ENCODE assay signal across 8 cellular contexts in genomic region chr15:58628206-58629057, GRCh38.
DNase-seq lines count a peak whose midpoint lies in the region; ATAC-seq and TF ChIP-seq lines count a peak whose summit lies in the region.

No MANE protein-coding gene starts in this region.

- H3F3A ChIP-seq in GM23338 (replicated peaks; ENCODE audit: low read depth): no peaks in the 10 kb centered on the region

- CTCF ChIA-PET in WTC11 (lab: Charles Lee): interaction anchor here (0.8 kb wide), 1 partner anchor 224 kb away, joined by 3 read pairs; no protein-coding TSS in a partner anchor

- H3K4me3 ChIP-seq in GM23338 (no peak overlapping the region), left ventricle myocardium inferior (peak overlapping the region; percentile 56)

- H3K4me1 ChIP-seq in GM23338 (ENCODE audit: insufficient read depth): no peaks in the 10 kb centered on the region
- peaks cover 34% of the 10 kb centered on the region for H3K4me1 ChIP-seq in left ventricle myocardium inferior

- no peak overlapping the region for H2AFZ ChIP-seq in GM23338

- H3K4me3 Mint-ChIP-seq in GM23338 (no peak overlapping the region), WTC11 (no peak overlapping the region)
- H3K4me3 Mint-ChIP-seq in stimulated activated naive CD8-positive, alpha-beta T cell treated with anti-CD3 and anti-CD28 coated beads, Interleukin-15, Interleukin-2, amounts not matched to agents 100 ng/mL and 50 ng/mL, for 24 hours: peak overlapping the region; percentile 74

- H3K27ac Mint-ChIP-seq in GM23338: peak overlapping the region; percentile 49; the same call in 1 of the 2 replicates
- H3K27ac Mint-ChIP-seq in WTC11: 0 out of 2 replicates have a peak overlapping the region, but pooled peaks have one; percentile 24
- H3K27ac Mint-ChIP-seq in stimulated activated naive CD8-positive, alpha-beta T cell treated with anti-CD3 and anti-CD28 coated beads, Interleukin-15, Interleukin-2, amounts not matched to agents 100 ng/mL and 50 ng/mL, for 24 hours: peak overlapping the region; percentile 84

- H3K9me2 ChIP-seq in GM23338 (ENCODE audit: insufficient read depth): no peaks in the 10 kb centered on the region

- H3K9me3 Mint-ChIP-seq in GM23338 (no peaks in the 10 kb centered on the region), WTC11 (peaks cover 2% of the 10 kb centered on the region)
- H3K9me3 Mint-ChIP-seq in stimulated activated naive CD8-positive, alpha-beta T cell treated with anti-CD3 and anti-CD28 coated beads, Interleukin-15, Interleukin-2, amounts not matched to agents 100 ng/mL and 50 ng/mL, for 24 hours: no peaks in the 10 kb centered on the region

- no peaks in the 10 kb centered on the region for H4K20me1 ChIP-seq in GM23338 (replicated peaks; ENCODE audit: insufficient read depth)

- H3K27ac ChIP-seq in GM23338 (ENCODE audit: low read depth) (no peak overlapping the region), left ventricle myocardium inferior (replicated peaks) (peak overlapping the region; percentile 79)

- H3K36me3 ChIP-seq in GM23338 (ENCODE audit: insufficient read depth): peaks cover 4% of the 10 kb centered on the region; the same call in 1 of the 2 replicates
- peaks cover 39% of the 10 kb centered on the region for H3K36me3 ChIP-seq in left ventricle myocardium inferior

- intact Hi-C loops in left ventricle myocardium inferior (cut with micrococcal nuclease): no loop called here

- H3K27me3 ChIP-seq in GM23338 (ENCODE audit: insufficient read depth) (no peaks in the 10 kb centered on the region), left ventricle myocardium inferior (ENCODE audit: low read depth) (no peaks in the 10 kb centered on the region)

- H3K27me3 Mint-ChIP-seq in GM23338 (ENCODE audit: insufficient read depth, low read depth, poor library complexity) (no peaks in the 10 kb centered on the region), WTC11 (ENCODE audit: low read depth) (no peaks in the 10 kb centered on the region)
- H3K27me3 Mint-ChIP-seq in stimulated activated naive CD8-positive, alpha-beta T cell treated with anti-CD3 and anti-CD28 coated beads, Interleukin-15, Interleukin-2, amounts not matched to agents 100 ng/mL and 50 ng/mL, for 24 hours: no peaks in the 10 kb centered on the region

- POLR2A ChIA-PET in WTC11 (lab: Charles Lee): no interaction called here

- TF ChIP-seq CTCF in GM23338 (conservative IDR thresholded peaks at IDR 0.05; ENCODE audit: low read depth in 2 of 2) (no peak), WTC11 (IDR thresholded peaks at IDR 0.05) (no peak), left ventricle myocardium inferior (IDR thresholded peaks at IDR 0.05; ENCODE audit: borderline replicate concordance) (no peak)

- H3K36me3 Mint-ChIP-seq in GM23338 (ENCODE audit: low read depth) (peaks cover 31% of the 10 kb centered on the region), WTC11 (peaks cover 27% of the 10 kb centered on the region)
- H3K36me3 Mint-ChIP-seq in stimulated activated naive CD8-positive, alpha-beta T cell treated with anti-CD3 and anti-CD28 coated beads, Interleukin-15, Interleukin-2, amounts not matched to agents 100 ng/mL and 50 ng/mL, for 24 hours (ENCODE audit: low read depth): peaks cover 60% of the 10 kb centered on the region

- H3K4me1 Mint-ChIP-seq in GM23338: no peaks in the 10 kb centered on the region; the same call in 2 of the 3 replicates
- H3K4me1 Mint-ChIP-seq in WTC11: no peaks in the 10 kb centered on the region
- peaks cover 45% of the 10 kb centered on the region for H3K4me1 Mint-ChIP-seq in stimulated activated naive CD8-positive, alpha-beta T cell treated with anti-CD3 and anti-CD28 coated beads, Interleukin-15, Interleukin-2, amounts not matched to agents 100 ng/mL and 50 ng/mL, for 24 hours (ENCODE audit: low read depth)

- H3K4me2 ChIP-seq in GM23338: no peak overlapping the region

- DNase-seq in GM23338 (ENCODE audit: low spot score) (no peak), WTC11 (ENCODE audit: low spot score) (no peak), left ventricle myocardium inferior (no peak), G401 (ENCODE audit: low spot score) (no peak)
- no peak for DNase-seq in stimulated activated CD4-positive, alpha-beta T cell treated with anti-CD3 and anti-CD28 coated beads, Interleukin-4, amount 100 ng/mL, for 4 hours

- H3K79me2 ChIP-seq in GM23338 (replicated peaks; ENCODE audit: insufficient read depth): no peaks in the 10 kb centered on the region

- H3K9me3 ChIP-seq in left ventricle myocardium inferior (replicated peaks): no peaks in the 10 kb centered on the region

- ATAC-seq in GM23338 (no peak), WTC11 (no peak), GM18517 (IDR thresholded peaks at IDR 0.05; ENCODE audit: unreplicated experiment) (no peak), GM21423 (IDR thresholded peaks at IDR 0.05; ENCODE audit: unreplicated experiment) (no peak)

- in situ Hi-C loops in G401 (cut with HindIII; ENCODE audit: low sequenced_read_pairs): no loop called here

TF ChIP-seq in GM23338, 12 proteins besides CTCF, POLR2A, EP300 and RAD21:
- no peak for TF ChIP-seq ETS1 (IDR thresholded peaks at IDR 0.05)

TF ChIP-seq in WTC11, 78 proteins besides CTCF, POLR2A, EP300 and RAD21:
- TF ChIP-seq, protein P1, sequence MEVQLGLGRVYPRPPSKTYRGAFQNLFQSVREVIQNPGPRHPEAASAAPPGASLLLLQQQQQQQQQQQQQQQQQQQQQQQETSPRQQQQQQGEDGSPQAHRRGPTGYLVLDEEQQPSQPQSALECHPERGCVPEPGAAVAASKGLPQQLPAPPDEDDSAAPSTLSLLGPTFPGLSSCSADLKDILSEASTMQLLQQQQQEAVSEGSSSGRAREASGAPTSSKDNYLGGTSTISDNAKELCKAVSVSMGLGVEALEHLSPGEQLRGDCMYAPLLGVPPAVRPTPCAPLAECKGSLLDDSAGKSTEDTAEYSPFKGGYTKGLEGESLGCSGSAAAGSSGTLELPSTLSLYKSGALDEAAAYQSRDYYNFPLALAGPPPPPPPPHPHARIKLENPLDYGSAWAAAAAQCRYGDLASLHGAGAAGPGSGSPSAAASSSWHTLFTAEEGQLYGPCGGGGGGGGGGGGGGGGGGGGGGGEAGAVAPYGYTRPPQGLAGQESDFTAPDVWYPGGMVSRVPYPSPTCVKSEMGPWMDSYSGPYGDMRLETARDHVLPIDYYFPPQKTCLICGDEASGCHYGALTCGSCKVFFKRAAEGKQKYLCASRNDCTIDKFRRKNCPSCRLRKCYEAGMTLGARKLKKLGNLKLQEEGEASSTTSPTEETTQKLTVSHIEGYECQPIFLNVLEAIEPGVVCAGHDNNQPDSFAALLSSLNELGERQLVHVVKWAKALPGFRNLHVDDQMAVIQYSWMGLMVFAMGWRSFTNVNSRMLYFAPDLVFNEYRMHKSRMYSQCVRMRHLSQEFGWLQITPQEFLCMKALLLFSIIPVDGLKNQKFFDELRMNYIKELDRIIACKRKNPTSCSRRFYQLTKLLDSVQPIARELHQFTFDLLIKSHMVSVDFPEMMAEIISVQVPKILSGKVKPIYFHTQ (CRISPR knock-in tag; IDR thresholded peaks at IDR 0.05): no peak
- TF ChIP-seq ATF1 (CRISPR knock-in tag; IDR thresholded peaks at IDR 0.05) (no peak), USF1 (CRISPR knock-in tag; IDR thresholded peaks at IDR 0.05) (no peak), ATF3 (CRISPR knock-in tag; conservative IDR thresholded peaks at IDR 0.05) (no peak)
- TF ChIP-seq, protein P2, sequence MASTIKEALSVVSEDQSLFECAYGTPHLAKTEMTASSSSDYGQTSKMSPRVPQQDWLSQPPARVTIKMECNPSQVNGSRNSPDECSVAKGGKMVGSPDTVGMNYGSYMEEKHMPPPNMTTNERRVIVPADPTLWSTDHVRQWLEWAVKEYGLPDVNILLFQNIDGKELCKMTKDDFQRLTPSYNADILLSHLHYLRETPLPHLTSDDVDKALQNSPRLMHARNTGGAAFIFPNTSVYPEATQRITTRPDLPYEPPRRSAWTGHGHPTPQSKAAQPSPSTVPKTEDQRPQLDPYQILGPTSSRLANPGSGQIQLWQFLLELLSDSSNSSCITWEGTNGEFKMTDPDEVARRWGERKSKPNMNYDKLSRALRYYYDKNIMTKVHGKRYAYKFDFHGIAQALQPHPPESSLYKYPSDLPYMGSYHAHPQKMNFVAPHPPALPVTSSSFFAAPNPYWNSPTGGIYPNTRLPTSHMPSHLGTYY (CRISPR knock-in tag; IDR thresholded peaks at IDR 0.05): no peak
- TF ChIP-seq, protein P3, sequence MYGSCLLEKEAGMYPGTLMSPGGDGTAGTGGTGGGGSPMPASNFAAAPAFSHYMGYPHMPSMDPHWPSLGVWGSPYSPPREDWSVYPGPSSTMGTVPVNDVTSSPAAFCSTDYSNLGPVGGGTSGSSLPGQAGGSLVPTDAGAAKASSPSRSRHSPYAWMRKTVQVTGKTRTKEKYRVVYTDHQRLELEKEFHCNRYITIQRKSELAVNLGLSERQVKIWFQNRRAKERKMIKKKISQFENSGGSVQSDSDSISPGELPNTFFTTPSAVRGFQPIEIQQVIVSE (CRISPR knock-in tag; IDR thresholded peaks at IDR 0.05; ENCODE audit: borderline replicate concordance): no peak
TF ChIP-seq in WTC11: peak in this region for 0.

Comparison
In these comparisons a context has a peak if more than half of its experiments do, and no peak if none do; other contexts are left out.
1. H3K27ac Mint-ChIP-seq: peak in every context shown above with its lines; median percentile 84 in stimulated activated naive CD8-positive, alpha-beta T cell treated with anti-CD3 and anti-CD28 coated beads, Interleukin-15, Interleukin-2, amounts not matched to agents 100 ng/mL and 50 ng/mL, for 24 hours; 49 in GM23338; 24 in WTC11.